Comparison of ENCODE assay signal across 8 cellular contexts in the genomic region with DNA sequence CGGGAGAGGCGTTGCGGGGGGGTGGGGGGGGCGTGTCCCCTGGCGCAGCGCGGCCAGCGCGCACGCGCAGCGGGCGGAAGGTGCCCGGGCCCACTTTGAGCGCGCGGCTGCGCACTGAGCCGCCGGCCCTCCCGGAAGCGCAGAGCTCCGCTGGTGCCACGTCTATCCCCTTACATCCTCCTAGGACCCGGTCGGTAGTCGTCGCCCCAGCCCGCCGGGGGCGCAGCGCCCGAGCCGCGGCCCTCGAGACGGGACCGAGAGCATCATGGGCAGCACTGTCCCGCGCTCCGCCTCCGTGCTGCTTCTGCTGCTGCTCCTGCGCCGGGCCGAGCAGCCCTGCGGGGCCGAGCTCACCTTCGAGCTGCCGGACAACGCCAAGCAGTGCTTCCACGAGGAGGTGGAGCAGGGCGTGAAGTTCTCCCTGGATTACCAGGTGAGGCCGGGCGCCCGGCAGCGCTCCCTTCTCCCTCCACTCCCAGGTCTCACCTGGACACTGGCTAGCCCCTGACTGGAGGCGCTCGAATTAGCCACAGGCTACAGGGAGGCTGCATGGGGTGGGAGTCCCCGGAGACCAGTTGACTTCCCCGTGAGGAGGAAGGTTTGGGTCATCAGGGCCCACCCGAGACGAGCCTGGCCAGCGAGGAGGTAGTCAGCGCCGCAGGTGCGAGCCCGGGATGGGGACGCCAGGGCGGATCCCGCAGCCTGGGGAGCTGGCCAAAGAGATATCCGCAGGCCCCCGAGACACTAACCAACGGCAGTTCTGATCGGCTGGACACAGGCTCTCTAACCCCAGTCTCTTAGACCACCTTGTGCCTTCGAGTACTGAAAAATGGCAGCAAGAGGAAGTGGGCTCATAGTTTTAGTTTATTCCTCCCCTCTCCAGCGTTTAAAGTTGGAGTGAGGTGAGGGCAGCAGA. TPM values are rescaled to one million over a fixed set of nuclear protein-coding genes. Genes with fewer than 3 reads are reported as not detected.
DNase-seq lines count a peak whose midpoint lies in the region; ATAC-seq, FAIRE-seq and TF ChIP-seq lines count a peak whose summit lies in the region.

Gene TMED3 (plus strand): TSS at position 128 of the 916 bp plus-strand sequence. CDS start 138 bp downstream, at position 266.

- WGBS in lower leg skin, 2 donors: 1 to 3% methylated on average over 18 to 27 of the region's 76 CpGs

- DNase-seq in GM19239 (ENCODE audit: insufficient read length, low spot score) (peak; percentile 98), NCI-H524 treated with DMSO at 0.1 percent for 48 hours (lab: John Stamatoyannopoulos, UW) (peak; percentile 72), dorsolateral prefrontal cortex (peak; percentile 48 to 82 (median 60)), lower leg skin (ENCODE audit: low spot score in 2 of 2) (peak in 1 of 2 donors; percentile 90)
- peak; percentile 63 to 71 for DNase-seq in activated CD4-positive, alpha-beta T cell treated with anti-CD3 and anti-CD28 coated beads, Interleukin-2, amount 50 U/mL, for 24 hours (ENCODE audit: low read depth in 1 of 2, low spot score in 1 of 2)
- DNase-seq in stimulated activated CD4-positive, alpha-beta T cell treated with anti-CD3 and anti-CD28 coated beads, Interleukin-4, amount 100 ng/mL, for 4 hours: peak; percentile 81 to 82

- H3K27me3 ChIP-seq in dorsolateral prefrontal cortex: no peaks in the 10 kb centered on the region

- peak; percentile 47 for FAIRE-seq in GM19239 (lab: Jason Lieb, UNC)

- no peak; the same call in 1 of the 2 replicates for TF ChIP-seq CTCF in C4-2B (conservative IDR thresholded peaks at IDR 0.05)
- TF ChIP-seq CTCF in dorsolateral prefrontal cortex (IDR thresholded peaks at IDR 0.05 in 54 of 56, conservative IDR thresholded peaks at IDR 0.05 in 2 of 56; ENCODE audit: low read depth in 1 of 56, partially characterized antibody in 56 of 56): peak in 31 of 56 donors; percentile 9 to 45 (median 24)
- no peak for TF ChIP-seq CTCF in lower leg skin (IDR thresholded peaks at IDR 0.05)

- H3K27ac ChIP-seq in C4-2B (peak within 1 kb of the TSS; percentile 97), dorsolateral prefrontal cortex (peak within 1 kb of the TSS in 14 of 59 donors; percentile 1 to 80 (median 47))

- ATAC-seq in HG03442 (IDR thresholded peaks at IDR 0.05; ENCODE audit: unreplicated experiment): peak; percentile 89

- H3K4me3 ChIP-seq in dorsolateral prefrontal cortex: peak within 1 kb of the TSS; percentile 47 to 98 (median 91)
- peak within 1 kb of the TSS; percentile 82 for H3K4me3 ChIP-seq in lower leg skin (ENCODE audit: low read depth, poor library complexity, severe bottlenecking)

- TF ChIP-seq POLR2A in lower leg skin (IDR thresholded peaks at IDR 0.05): no peak

- intact Hi-C loops in dorsolateral prefrontal cortex (cut with DNase I) (no loop called here), lower leg skin (cut with DNase I; ENCODE audit: low total_unique reads) (no loop called here)

RNA-seq across cellular contexts. Expression of gene TMED3, which starts in this region (rescaled TPM):
- 10 to 100 TPM; 12.4 to 30.9 (median 24.0) TPM for total RNA-seq in dorsolateral prefrontal cortex
- 100 to 1,000 TPM; 109 to 171 (median 151) TPM for total RNA-seq in lower leg skin

Comparison
In these comparisons a context has a peak if more than half of its experiments do, and no peak if none do; other contexts are left out.
1. CTCF ChIP-seq: peak in dorsolateral prefrontal cortex (31 of 56); none in C4-2B (single experiment) and lower leg skin (0 of 3).